ENCODE assay signal across 8 cellular contexts in genomic region chr1:153566414-153567371, GRCh38. TPM values are rescaled to one million over a fixed set of nuclear protein-coding genes. Genes with fewer than 3 reads are reported as not detected.
DNase-seq lines count a peak whose midpoint lies in the region; TF ChIP-seq lines count a peak whose summit lies in the region.

No MANE protein-coding gene starts in this region.

- H3K36me3 ChIP-seq in right atrium auricular region (no peaks in the 10 kb centered on the region), vagina (no peaks in the 10 kb centered on the region)

- DNase-seq in GM10248 (ENCODE audit: extremely low spot score) (peak; percentile 63), M059J (ENCODE audit: low read depth) (peak; percentile 99), T-helper 22 cell (ENCODE audit: low read depth) (peak; percentile 79), amygdala (lab: John Stamatoyannopoulos, UW) (peak in 34 of 56 donors; percentile 11 to 83 (median 38)), right atrium auricular region (ENCODE audit: low spot score) (peak; percentile 98), retina (peak; percentile 76), vagina (ENCODE audit: extremely low spot score in 2 of 2) (peak in 1 of 2 donors; percentile 99), GM10266 (ENCODE audit: extremely low spot score) (no peak)

- intact Hi-C loops in vagina (cut with DNase I), result loop anchor here (5.0 kb wide), 1 partner anchor 54 kb away; no protein-coding TSS in a partner anchor

- no peaks in the 10 kb centered on the region for H3K9me3 ChIP-seq in right atrium auricular region
- no peaks in the 10 kb centered on the region for H3K9me3 ChIP-seq in vagina

- peaks cover 0 to 41% of the 10 kb centered on the region in 2 donors for H3K4me1 ChIP-seq in right atrium auricular region
- peaks cover 34% of the 10 kb centered on the region for H3K4me1 ChIP-seq in vagina

- CTCF ChIA-PET in GM10248 (lab: Yijun Ruan, JAX), result interaction anchor here (0.9 to 8.3 kb wide), 8 partner anchors 16 to 214 kb away, joined by 3 to 73 read pairs (median 4); partner anchors contain the start of genes S100A1, S100A13 and S100A6

- TF ChIP-seq CTCF in GM10248 (IDR thresholded peaks at IDR 0.05; ENCODE audit: control extremely low read depth, extremely low read depth, low read depth, missing control alignments) (no peak), right atrium auricular region (IDR thresholded peaks at IDR 0.05) (no peak), vagina (IDR thresholded peaks at IDR 0.05) (no peak), GM10266 (IDR thresholded peaks at IDR 0.05; ENCODE audit: control insufficient read depth, insufficient read depth, low read depth, missing control alignments) (no peak)

- H3K4me3 ChIP-seq in right atrium auricular region (no peak overlapping the region), vagina (peak overlapping the region; percentile 3 to 9)

- POLR2A ChIA-PET in GM10248 (lab: Yijun Ruan, JAX), result no interaction called here

- no peaks in the 10 kb centered on the region for H3K27me3 ChIP-seq in right atrium auricular region
- H3K27me3 ChIP-seq in vagina, result no peaks in the 10 kb centered on the region

- H3K27ac ChIP-seq in right atrium auricular region (peak overlapping the region; percentile 84 to 89), vagina (peak overlapping the region; percentile 98)

- TF ChIP-seq POLR2A in vagina (IDR thresholded peaks at IDR 0.05), result peak in 1 of 2 donors; percentile 11

RNA-seq across cellular contexts. Expression of gene S100A2, which starts 1.0 kb away (rescaled TPM):
- 14.4 and 19.6 TPM in 2 replicates for total RNA-seq in M059J (2014; rRNA removed; shearing (Covaris generic))
- total RNA-seq in right atrium auricular region, result not detected
- total RNA-seq in vagina, result 470 TPM

RNA-seq across cellular contexts. Expression of gene S100A3, which starts 17.6 kb away (rescaled TPM):
- total RNA-seq in M059J (2014; rRNA removed; shearing (Covaris generic)), result 5.2 and 5.8 TPM in 2 replicates
- 1 to 10 TPM; 1.8 to 3.4 TPM for total RNA-seq in right atrium auricular region
- total RNA-seq in vagina, result 9.6 TPM

RNA-seq across cellular contexts. Expression of gene S100A4, which starts 21.1 kb away (rescaled TPM):
- total RNA-seq in M059J (2014; rRNA removed; shearing (Covaris generic)), result 2.9 and 12.3 TPM in 2 replicates
- total RNA-seq in right atrium auricular region, result 100 to 1,000 TPM; 144 to 156 TPM
- total RNA-seq in vagina, result 375 TPM

RNA-seq across cellular contexts. Expression of gene S100A5, which starts 26.0 kb away (rescaled TPM):
- total RNA-seq in M059J (2014; rRNA removed; shearing (Covaris generic)), result not detected in 2 replicates
- not detected for total RNA-seq in right atrium auricular region
- total RNA-seq in vagina, result not detected

RNA-seq across cellular contexts. Expression of gene S100A6, which starts 30.9 kb away (rescaled TPM):
- 526 and 547 TPM in 2 replicates for total RNA-seq in M059J (2014; rRNA removed; shearing (Covaris generic))
- total RNA-seq in right atrium auricular region (100 to 1,000 TPM; 156 to 324 TPM), vagina (562 TPM)

Comparison
In these comparisons a context has a peak if more than half of its experiments do, and no peak if none do; other contexts are left out.
1. H3K4me3 ChIP-seq: peak in vagina (2 of 2); none in right atrium auricular region (0 of 2).
2. RNA of gene S100A2, which starts 1.0 kb away (total RNA-seq): 470 TPM in vagina (single experiment); 14.4 to 19.6 TPM in M059J and not detected in right atrium auricular region; every median in the first group is over 10 times any median in the second.
3. RNA of gene S100A4, which starts 21.1 kb away (total RNA-seq): 375 TPM in vagina (single experiment) and 144 to 156 TPM in right atrium auricular region; 2.9 to 12.3 TPM in M059J; every median in the first group is over 10 times any median in the second.